ENCODE assay signal across 1 cellular context in genomic region chr20:58774214-58774613, GRCh38.
TF ChIP-seq lines count a peak whose summit lies in the region.

No MANE protein-coding gene starts in this region.

TF ChIP-seq in H1, 55 proteins besides CTCF, POLR2A, EP300 and RAD21 (continued from another document):
- TF ChIP-seq CHD7 (IDR thresholded peaks at IDR 0.05; ENCODE audit: insufficient replicate concordance, low read length) (no peak), SP1 (IDR thresholded peaks at IDR 0.05; ENCODE audit: low read depth, low read length) (no peak), CHD2 (IDR thresholded peaks at IDR 0.05; ENCODE audit: low read length) (no peak), E2F6 (IDR thresholded peaks at IDR 0.05) (no peak), TCF12 (IDR thresholded peaks at IDR 0.05; ENCODE audit: low read depth, low read length) (no peak), RBBP5 (IDR thresholded peaks at IDR 0.05; ENCODE audit: borderline replicate concordance, low read depth, low read length) (no peak), CBX8 (IDR thresholded peaks at IDR 0.05; ENCODE audit: borderline replicate concordance, low read depth, low read length) (no peak), ASH2L (IDR thresholded peaks at IDR 0.05; ENCODE audit: low read length) (no peak)
